6 cellular contexts compared by ENCODE assay signal in genomic region chr7:100895956-100896742, GRCh38. TPM values are rescaled to one million over a fixed set of nuclear protein-coding genes. Genes with fewer than 3 reads are reported as not detected.
DNase-seq lines count a peak whose midpoint lies in the region; ATAC-seq and FAIRE-seq lines count a peak whose summit lies in the region.

No MANE protein-coding gene starts in this region.

- H3K4me3 Mint-ChIP-seq in CD4-positive, CD25-positive, alpha-beta regulatory T cell = peak overlapping the region; percentile 82 to 88 (median 85)
- peak overlapping the region; percentile 77 for H3K4me3 Mint-ChIP-seq in stimulated activated memory B cell treated with anti-CD40 and anti-IgM and Interleukin-4, amounts not matched to agents 10 μg/mL and 1 μg/mL and 100 μg/mL, for 72 hours

- H3K9me3 ChIP-seq in CD4-positive, CD25-positive, alpha-beta regulatory T cell (ENCODE audit: control insufficient read depth in 2 of 2, low read length in 2 of 2) = no peaks in the 10 kb centered on the region

- ATAC-seq in CD4-positive, CD25-positive, alpha-beta regulatory T cell (ENCODE audit: low read depth in 2 of 2) = no peak
- no peak for ATAC-seq in stimulated activated memory B cell treated with anti-CD40 and anti-IgM and Interleukin-4, amounts not matched to agents 10 μg/mL and 1 μg/mL and 100 μg/mL, for 72 hours
- ATAC-seq in HG03432 (IDR thresholded peaks at IDR 0.05; ENCODE audit: unreplicated experiment) = no peak

- H3K4me1 ChIP-seq in CD4-positive, CD25-positive, alpha-beta regulatory T cell (ENCODE audit: control insufficient read depth, insufficient read depth, low read length, poor library complexity, severe bottlenecking) = peaks cover 26% of the 10 kb centered on the region

- peaks cover 0 to 18% (median 9%) of the 10 kb centered on the region in 4 donors for H3K4me1 Mint-ChIP-seq in CD4-positive, CD25-positive, alpha-beta regulatory T cell
- H3K4me1 Mint-ChIP-seq in stimulated activated memory B cell treated with anti-CD40 and anti-IgM and Interleukin-4, amounts not matched to agents 10 μg/mL and 1 μg/mL and 100 μg/mL, for 72 hours = peaks cover 28% of the 10 kb centered on the region

- FAIRE-seq in frontal cortex (lab: Jason Lieb, UNC) = no peak

- H3K27me3 Mint-ChIP-seq in CD4-positive, CD25-positive, alpha-beta regulatory T cell = peaks cover 72% of the 10 kb centered on the region
- H3K27me3 Mint-ChIP-seq in stimulated activated memory B cell treated with anti-CD40 and anti-IgM and Interleukin-4, amounts not matched to agents 10 μg/mL and 1 μg/mL and 100 μg/mL, for 72 hours = peaks cover 89% of the 10 kb centered on the region

- H3K4me3 ChIP-seq in CD4-positive, CD25-positive, alpha-beta regulatory T cell (ENCODE audit: low read depth, low read length) = no peak overlapping the region

- DNase-seq in CD4-positive, CD25-positive, alpha-beta regulatory T cell = peak in 2 of 3 donors; percentile 27 to 32
- DNase-seq in NCI-H2227 (lab: John Stamatoyannopoulos, UW; ENCODE audit: unreplicated experiment) (peak; percentile 77), frontal cortex (ENCODE audit: low spot score in 2 of 2) (peak; percentile 54 to 68), NCI-H510A (lab: John Stamatoyannopoulos, UW) (no peak)

- H3K27me3 ChIP-seq in CD4-positive, CD25-positive, alpha-beta regulatory T cell (ENCODE audit: control insufficient read depth, insufficient read depth, low read length) = peaks cover 16% of the 10 kb centered on the region

- H3K36me3 ChIP-seq in CD4-positive, CD25-positive, alpha-beta regulatory T cell (ENCODE audit: control insufficient read depth, insufficient read depth, low read length) = no peaks in the 10 kb centered on the region

- peaks cover 4% of the 10 kb centered on the region for H3K36me3 Mint-ChIP-seq in CD4-positive, CD25-positive, alpha-beta regulatory T cell
- no peaks in the 10 kb centered on the region for H3K36me3 Mint-ChIP-seq in stimulated activated memory B cell treated with anti-CD40 and anti-IgM and Interleukin-4, amounts not matched to agents 10 μg/mL and 1 μg/mL and 100 μg/mL, for 72 hours

- H3K27ac Mint-ChIP-seq in CD4-positive, CD25-positive, alpha-beta regulatory T cell = peak overlapping the region; percentile 66 to 75 (median 71)
- no peak overlapping the region for H3K27ac Mint-ChIP-seq in stimulated activated memory B cell treated with anti-CD40 and anti-IgM and Interleukin-4, amounts not matched to agents 10 μg/mL and 1 μg/mL and 100 μg/mL, for 72 hours

- no peak overlapping the region for H3K27ac ChIP-seq in CD4-positive, CD25-positive, alpha-beta regulatory T cell (ENCODE audit: insufficient read depth, low read length, poor library complexity, severe bottlenecking)

- H3K9me3 Mint-ChIP-seq in CD4-positive, CD25-positive, alpha-beta regulatory T cell = peaks cover 0 to 9% (median 0%) of the 10 kb centered on the region in 7 donors
- H3K9me3 Mint-ChIP-seq in stimulated activated memory B cell treated with anti-CD40 and anti-IgM and Interleukin-4, amounts not matched to agents 10 μg/mL and 1 μg/mL and 100 μg/mL, for 72 hours = no peaks in the 10 kb centered on the region

RNA-seq across cellular contexts. Expression of gene ACHE, which starts 0.5 kb away (rescaled TPM):
- total RNA-seq in CD4-positive, CD25-positive, alpha-beta regulatory T cell = 0.20 TPM
- polyA plus RNA-seq in CD4-positive, CD25-positive, alpha-beta regulatory T cell = not detected
- 11.0 TPM for total RNA-seq in frontal cortex

RNA-seq across cellular contexts. Expression of gene UFSP1, which starts 6.6 kb away (rescaled TPM):
- 0.94 TPM for total RNA-seq in CD4-positive, CD25-positive, alpha-beta regulatory T cell
- polyA plus RNA-seq in CD4-positive, CD25-positive, alpha-beta regulatory T cell = 1 to 10 TPM in 3 of 4 donors, under 1 TPM in 1; 0.39 to 4.8 (median 1.9) TPM
- total RNA-seq in frontal cortex = 3.7 TPM

RNA-seq across cellular contexts. Expression of gene SRRT, which starts 21.2 kb away (rescaled TPM):
- 234 TPM for total RNA-seq in CD4-positive, CD25-positive, alpha-beta regulatory T cell
- 10 to 100 TPM; 31.9 to 40.7 (median 36.7) TPM for polyA plus RNA-seq in CD4-positive, CD25-positive, alpha-beta regulatory T cell
- 23.2 TPM for total RNA-seq in frontal cortex

RNA-seq across cellular contexts. Expression of gene TRIP6, which starts 29.0 kb away (rescaled TPM):
- total RNA-seq in CD4-positive, CD25-positive, alpha-beta regulatory T cell = 8.4 TPM
- polyA plus RNA-seq in CD4-positive, CD25-positive, alpha-beta regulatory T cell = 1 to 10 TPM; 2.8 to 5.8 (median 3.5) TPM
- total RNA-seq in frontal cortex = 4.1 TPM

RNA-seq across cellular contexts. Expression of gene SLC12A9, which starts 43.6 kb away (rescaled TPM):
- total RNA-seq in CD4-positive, CD25-positive, alpha-beta regulatory T cell = 42.7 TPM
- polyA plus RNA-seq in CD4-positive, CD25-positive, alpha-beta regulatory T cell = 1 to 10 TPM; 5.7 to 8.6 (median 6.1) TPM
- 18.3 TPM for total RNA-seq in frontal cortex

Comparison
In these comparisons a context has a peak if more than half of its experiments do, and no peak if none do; other contexts are left out.
1. RNA of gene ACHE, which starts 0.5 kb away (total RNA-seq): 11.0 TPM in frontal cortex (single experiment); 0.20 TPM in CD4-positive, CD25-positive, alpha-beta regulatory T cell (single experiment); every median in the first group is over 10 times any median in the second.